Comparison of ENCODE assay signal across 22 cellular contexts in the genomic region with DNA sequence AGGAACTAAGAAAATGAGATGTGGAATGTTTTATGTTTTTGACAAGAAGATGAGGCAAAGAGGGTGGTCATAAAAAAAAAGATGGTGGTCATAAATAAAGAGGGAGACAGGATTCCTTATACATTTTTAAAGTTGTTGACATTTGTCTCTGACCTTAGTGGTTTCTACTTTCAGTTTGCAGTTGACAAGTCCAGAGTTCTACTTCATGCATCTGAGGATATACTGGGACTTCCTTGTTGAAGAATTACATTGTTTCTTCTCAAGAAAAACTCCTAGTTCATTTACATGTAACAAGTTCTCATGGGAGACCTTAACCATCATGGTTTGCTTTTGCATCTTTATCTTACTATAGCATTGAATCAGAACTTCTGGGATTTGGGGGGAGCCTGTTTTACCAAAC. TPM values are rescaled to one million over a fixed set of nuclear protein-coding genes. Genes with fewer than 3 reads are reported as not detected.
DNase-seq lines count a peak whose midpoint lies in the region; ATAC-seq and TF ChIP-seq lines count a peak whose summit lies in the region.
"Had no signal": no experiment of that assay in that cellular context is flagged by ENCODE, and none has a peak within 500 bp of the region (broad histone marks: within the 10 kb centered on the region; RNA-seq: fewer than 3 reads in every experiment).

No MANE protein-coding gene starts in this region.

- ATAC-seq in GM18867 (IDR thresholded peaks at IDR 0.05; ENCODE audit: unreplicated experiment): peak; percentile 47
- ATAC-seq in HG02870 (IDR thresholded peaks at IDR 0.05; ENCODE audit: unreplicated experiment): peak; percentile 58

- no TSS peak for BruUV-seq in Caco-2 (replicated peaks; lab: Mats Ljungman, UMichigan)

- H3K27me3 Mint-ChIP-seq in T-helper 2 cell treated with Interferon-gamma antibody and Interleukin-4, amounts not matched to agents 5 μg/mL and 100 μg/mL, for 36 hours (ENCODE audit: low read depth): peaks cover 4% of the 10 kb centered on the region
- H3K27me3 Mint-ChIP-seq in Caco-2 (ENCODE audit: insufficient read depth, unreplicated experiment): peaks cover 19% of the 10 kb centered on the region

- no peak for TF ChIP-seq CTCF in GM12865 (IDR thresholded peaks at IDR 0.05; ENCODE audit: insufficient read depth, low read depth, low read length, missing control alignments)
- TF ChIP-seq CTCF in esophagus muscularis mucosa (IDR thresholded peaks at IDR 0.05): no peak
- no peak for TF ChIP-seq CTCF in Caco-2 (IDR thresholded peaks at IDR 0.05; ENCODE audit: insufficient read depth in 1 of 2, low read depth in 1 of 2, low read length in 1 of 2, severe bottlenecking in 1 of 2, unreplicated experiment in 1 of 2)

- TF ChIP-seq EP300 in esophagus muscularis mucosa (IDR thresholded peaks at IDR 0.05): no peak

- H3K4me1 ChIP-seq in esophagus muscularis mucosa (no peaks in the 10 kb centered on the region), Caco-2 (0 out of 2 replicates have a peak, but pooled peaks cover 13% of the 10 kb centered on the region)
- H3K4me1 ChIP-seq: SJCRH30 had no signal

- TF ChIP-seq POLR2A in esophagus muscularis mucosa (IDR thresholded peaks at IDR 0.05; ENCODE audit: low read depth): no peak

- H3K27ac Mint-ChIP-seq in T-helper 2 cell treated with Interferon-gamma antibody and Interleukin-4, amounts not matched to agents 5 μg/mL and 100 μg/mL, for 36 hours: peak overlapping the region; percentile 81
- no peak overlapping the region for H3K27ac Mint-ChIP-seq in Caco-2 (ENCODE audit: unreplicated experiment)

- H3K27me3 ChIP-seq in esophagus muscularis mucosa (peaks cover 0 to 5% (median 0%) of the 10 kb centered on the region in 4 donors), Caco-2 (replicated peaks; ENCODE audit: control insufficient read depth, insufficient read depth, low read length) (0 out of 2 replicates have a peak, but pooled peaks cover 1% of the 10 kb centered on the region)
- H3K27me3 ChIP-seq: SJCRH30 had no signal

- POLR2A ChIA-PET in Caco-2 (lab: Charles Lee): no interaction called here

- intact Hi-C loops in esophagus muscularis mucosa (cut with DNase I) (no loop called here), Caco-2 (cut with micrococcal nuclease; ENCODE audit: unreplicated experiment) (no loop called here)

- peaks cover 52% of the 10 kb centered on the region for H3K4me1 Mint-ChIP-seq in T-helper 2 cell treated with Interferon-gamma antibody and Interleukin-4, amounts not matched to agents 5 μg/mL and 100 μg/mL, for 36 hours (ENCODE audit: low read depth)
- H3K4me1 Mint-ChIP-seq in Caco-2 (ENCODE audit: low read depth, unreplicated experiment): no peaks in the 10 kb centered on the region
- H3K4me1 Mint-ChIP-seq: CD14-positive monocyte had no signal

- peaks cover 2% of the 10 kb centered on the region for H3K36me3 Mint-ChIP-seq in T-helper 2 cell treated with Interferon-gamma antibody and Interleukin-4, amounts not matched to agents 5 μg/mL and 100 μg/mL, for 36 hours (ENCODE audit: low read depth)
- no peaks in the 10 kb centered on the region for H3K36me3 Mint-ChIP-seq in Caco-2 (ENCODE audit: insufficient read depth, unreplicated experiment)
- H3K36me3 Mint-ChIP-seq: CD14-positive monocyte had no signal

- peaks cover 13% of the 10 kb centered on the region for H3K9me3 Mint-ChIP-seq in T-helper 2 cell treated with Interferon-gamma antibody and Interleukin-4, amounts not matched to agents 5 μg/mL and 100 μg/mL, for 36 hours
- H3K9me3 Mint-ChIP-seq in Caco-2 (ENCODE audit: unreplicated experiment): no peaks in the 10 kb centered on the region

- H3K4me3 ChIP-seq in GM12865 (ENCODE audit: low read depth, low read length) (no peak overlapping the region), esophagus muscularis mucosa (no peak overlapping the region), Caco-2 (ENCODE audit: low read depth, low read length) (no peak overlapping the region)
- H3K4me3 ChIP-seq: SJCRH30 had no signal

- H3K4me3 Mint-ChIP-seq in T-helper 2 cell treated with Interferon-gamma antibody and Interleukin-4, amounts not matched to agents 5 μg/mL and 100 μg/mL, for 36 hours: peak overlapping the region; percentile 18
- no peak overlapping the region for H3K4me3 Mint-ChIP-seq in Caco-2 (ENCODE audit: unreplicated experiment)
- H3K4me3 Mint-ChIP-seq: CD14-positive monocyte had no signal

- H3K36me3 ChIP-seq in esophagus muscularis mucosa (no peaks in the 10 kb centered on the region), Caco-2 (ENCODE audit: control insufficient read depth, insufficient read depth, low read length) (no peaks in the 10 kb centered on the region)
- H3K36me3 ChIP-seq: SJCRH30 had no signal

- CTCF ChIA-PET in Caco-2 (lab: Charles Lee): no interaction called here

- DNase-seq in GM12865 (ENCODE audit: low read depth) (peak; percentile 17), occipital lobe (lab: John Stamatoyannopoulos, UW) (no peak), superior temporal gyrus (ENCODE audit: extremely low spot score) (no peak), esophagus muscularis mucosa (ENCODE audit: extremely low spot score) (no peak), Caco-2 (no peak)
- no peak for DNase-seq in T-helper 2 cell treated with Interferon-gamma antibody and Interleukin-4, amounts not matched to agents 5 μg/mL and 100 μg/mL, for 36 hours (ENCODE audit: low spot score)
- DNase-seq: AML-193; COR-L47; DMS53; HCEC 1CT; NCI-H1417; NCI-H187 treated with DMSO at 0.1 percent for 48 hours; NCI-H526 treated with DMSO at 0.1 percent for 48 hours; NK-92 treated with Interleukin-12 subunit alpha and Interleukin-12 subunit beta, amount 100 ng/mL, for 24 hours; RPMI8226; SJCRH30 had no signal

- H3K9me3 ChIP-seq in esophagus muscularis mucosa (no peaks in the 10 kb centered on the region), Caco-2 (peaks cover 3% of the 10 kb centered on the region; the same call in 1 of the 2 replicates)
- H3K9me3 ChIP-seq: SJCRH30 had no signal

- no peak overlapping the region for H3K27ac ChIP-seq in esophagus muscularis mucosa (replicated peaks in 1 of 4)
- H3K27ac ChIP-seq: SJCRH30 had no signal

RNA-seq across cellular contexts. Expression of gene OR6X1, which starts 1.2 kb away (rescaled TPM):
- total RNA-seq in occipital lobe (not detected), esophagus muscularis mucosa (not detected), Caco-2 (2022) (not detected in 2 replicates)
- total RNA-seq: A673; LHCN-M2; SJCRH30; T-helper 2 cell treated with Interferon-gamma antibody and Interleukin-4, amounts not matched to agents 100 ng/mL and 5 ng/mL, for 36 hours had no signal

RNA-seq across cellular contexts. Expression of gene ZNF202, which starts 11.7 kb away (rescaled TPM):
- 17.5 TPM for total RNA-seq in occipital lobe
- total RNA-seq in esophagus muscularis mucosa: 1 to 10 TPM; 4.4 to 8.6 (median 7.4) TPM
- 25.5 and 27.9 TPM in 2 replicates for total RNA-seq in Caco-2 (2022)

RNA-seq across cellular contexts. Expression of gene OR6M1, which starts 53.0 kb away (rescaled TPM):
- total RNA-seq in occipital lobe (not detected), esophagus muscularis mucosa (not detected), Caco-2 (2022) (not detected in 2 replicates)
- total RNA-seq: A673; LHCN-M2; SJCRH30; T-helper 2 cell treated with Interferon-gamma antibody and Interleukin-4, amounts not matched to agents 100 ng/mL and 5 ng/mL, for 36 hours had no signal
